ENCODE assay signal across 10 cellular contexts in the genomic region with DNA sequence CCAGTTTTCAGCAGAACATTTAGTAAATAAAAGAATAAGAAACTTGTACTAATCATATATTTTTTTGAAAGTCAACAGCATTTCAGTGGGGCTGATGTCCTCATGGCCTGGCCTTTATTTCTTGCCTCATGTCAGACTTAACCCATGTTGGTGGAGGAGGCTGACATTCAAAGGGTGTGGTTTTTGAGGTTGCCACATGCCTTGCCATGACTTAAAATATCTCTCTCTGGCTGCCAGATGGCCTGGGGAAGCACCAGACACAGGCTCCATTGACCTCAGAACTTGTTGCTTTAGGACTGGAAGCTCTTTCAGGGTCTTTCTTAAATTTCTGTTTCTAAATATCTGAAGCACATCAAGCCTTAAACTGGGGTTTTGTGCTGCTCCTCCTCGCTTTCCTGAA. TPM values are rescaled to one million over a fixed set of nuclear protein-coding genes. Genes with fewer than 3 reads are reported as not detected.
DNase-seq lines count a peak whose midpoint lies in the region; ATAC-seq and TF ChIP-seq lines count a peak whose summit lies in the region.
"Had no signal": no experiment of that assay in that cellular context is flagged by ENCODE, and none has a peak within 500 bp of the region (broad histone marks: within the 10 kb centered on the region; RNA-seq: fewer than 3 reads in every experiment).

No MANE protein-coding gene starts in this region.

- H3K9me3 ChIP-seq in heart right ventricle: peaks cover 0 to 6% (median 0%) of the 10 kb centered on the region in 11 donors

- intact Hi-C loops in heart right ventricle (cut with DNase I): no loop called here

- CTCF ChIA-PET in activated CD4-positive, alpha-beta T cell treated with anti-CD3 and anti-CD28 coated beads, Interleukin-2, amount 10 ng/mL, durations not matched to agents 7 days and 5 days (lab: Charles Lee): interaction anchor here (0.6 kb wide), 1 partner anchor 30 kb away, joined by 5 read pairs; no protein-coding TSS in a partner anchor

- peak overlapping the region; percentile 31 for H3K27ac Mint-ChIP-seq in activated CD4-positive, alpha-beta T cell treated with anti-CD3 and anti-CD28 coated beads, Interleukin-2, amount 10 ng/mL, durations not matched to agents 7 days and 5 days
- H3K27ac Mint-ChIP-seq: B cell, memory B cell had no signal

- ATAC-seq in HG02885 (IDR thresholded peaks at IDR 0.05; ENCODE audit: poor library complexity, unreplicated experiment) (peak; percentile 99), heart right ventricle (peak in 5 of 8 donors; percentile 34 to 81 (median 59))

- H3K36me3 ChIP-seq in heart right ventricle: no peaks in the 10 kb centered on the region

- H3K4me1 ChIP-seq in heart right ventricle: peaks cover 0 to 24% (median 11%) of the 10 kb centered on the region in 9 donors

- peaks cover 31% of the 10 kb centered on the region for H3K4me1 Mint-ChIP-seq in activated CD4-positive, alpha-beta T cell treated with anti-CD3 and anti-CD28 coated beads, Interleukin-2, amount 10 ng/mL, durations not matched to agents 7 days and 5 days
- H3K4me1 Mint-ChIP-seq: memory B cell had no signal

- H3K27me3 Mint-ChIP-seq in activated CD4-positive, alpha-beta T cell treated with anti-CD3 and anti-CD28 coated beads, Interleukin-2, amount 10 ng/mL, durations not matched to agents 7 days and 5 days: peaks cover 1% of the 10 kb centered on the region

- H3K36me3 Mint-ChIP-seq in activated CD4-positive, alpha-beta T cell treated with anti-CD3 and anti-CD28 coated beads, Interleukin-2, amount 10 ng/mL, durations not matched to agents 7 days and 5 days (ENCODE audit: low read depth): peaks cover 25% of the 10 kb centered on the region

- POLR2A ChIA-PET in activated CD4-positive, alpha-beta T cell treated with anti-CD3 and anti-CD28 coated beads, Interleukin-2, amount 10 ng/mL, durations not matched to agents 7 days and 5 days (lab: Charles Lee): no interaction called here

- no peaks in the 10 kb centered on the region for H3K27me3 ChIP-seq in heart right ventricle

- H3K9me3 Mint-ChIP-seq in activated CD4-positive, alpha-beta T cell treated with anti-CD3 and anti-CD28 coated beads, Interleukin-2, amount 10 ng/mL, durations not matched to agents 7 days and 5 days: peaks cover 22% of the 10 kb centered on the region

- no peak overlapping the region for H3K4me3 Mint-ChIP-seq in activated CD4-positive, alpha-beta T cell treated with anti-CD3 and anti-CD28 coated beads, Interleukin-2, amount 10 ng/mL, durations not matched to agents 7 days and 5 days
- H3K4me3 Mint-ChIP-seq: B cell, memory B cell had no signal

- DNase-seq in activated CD4-positive, alpha-beta T cell treated with anti-CD3 and anti-CD28 coated beads, Interleukin-2, amount 10 ng/mL, durations not matched to agents 7 days and 5 days: peak; percentile 63
- no peak for DNase-seq in activated CD4-positive, alpha-beta T cell treated with anti-CD3 and anti-CD28 coated beads, Interleukin-2, amount 50 U/mL, for 1 hour
- DNase-seq in RPMI7951 (ENCODE audit: low read depth): peak; percentile 94
- DNase-seq in heart right ventricle: no peak
- DNase-seq in COR-L47 (lab: John Stamatoyannopoulos, UW): no peak
- no peak for DNase-seq in NCI-H524 treated with DMSO at 0.1 percent for 48 hours (lab: John Stamatoyannopoulos, UW)
- DNase-seq in HuH-7 (ENCODE audit: low spot score): no peak

- 93 to 97% methylated on average over 1 of the region's 1 CpG for WGBS in heart right ventricle, 2 donors

- H3K27ac ChIP-seq in heart right ventricle: peak overlapping the region in 7 of 10 donors; percentile 10 to 59 (median 40)

- H3K4me3 ChIP-seq in heart right ventricle: no peak overlapping the region

- TF ChIP-seq CTCF in heart right ventricle (IDR thresholded peaks at IDR 0.05): no peak

RNA-seq across cellular contexts. Expression of gene CD28, which starts 32.5 kb away (rescaled TPM):
- total RNA-seq in activated CD4-positive, alpha-beta T cell treated with anti-CD3 and anti-CD28 coated beads, Interleukin-2, amount 10 ng/mL, durations not matched to agents 7 days and 5 days: 100 to 1,000 TPM; 151 to 163 TPM
- not detected in 2 replicates for total RNA-seq in RPMI7951 (2014; rRNA removed; shearing (Covaris generic))
- total RNA-seq in heart right ventricle: 1 to 10 TPM in 3 of 10 donors, under 1 TPM in 7; 0.36 to 5.3 (median 0.75) TPM
- under 1 TPM; 0.10 to 0.15 TPM for polyA plus RNA-seq in heart right ventricle

Comparison
In these comparisons a context has a peak if more than half of its experiments do, and no peak if none do; other contexts are left out.
1. DNase-seq: peak in activated CD4-positive, alpha-beta T cell treated with anti-CD3 and anti-CD28 coated beads, Interleukin-2, amount 10 ng/mL, durations not matched to agents 7 days and 5 days (single experiment) and RPMI7951 (single experiment); none in activated CD4-positive, alpha-beta T cell treated with anti-CD3 and anti-CD28 coated beads, Interleukin-2, amount 50 U/mL, for 1 hour (single experiment), heart right ventricle (0 of 2), COR-L47 (single experiment), NCI-H524 treated with DMSO at 0.1 percent for 48 hours (single experiment) and HuH-7 (single experiment).
2. RNA of gene CD28, which starts 32.5 kb away (total RNA-seq): 151 to 163 TPM in activated CD4-positive, alpha-beta T cell treated with anti-CD3 and anti-CD28 coated beads, Interleukin-2, amount 10 ng/mL, durations not matched to agents 7 days and 5 days; 0.36 to 5.3 TPM in heart right ventricle and not detected in RPMI7951; every median in the first group is over 10 times any median in the second.